Comparison of ENCODE assay signal across 12 cellular contexts in genomic region chr10:12709516-12709915, GRCh38.
A peak's percentile ranks its signal among the peaks of the same experiment; 100 is the strongest.
DNase-seq lines count a peak whose midpoint lies in the region; ATAC-seq and TF ChIP-seq lines count a peak whose summit lies in the region.
"Had no signal": no experiment of that assay in that cellular context is flagged by ENCODE, and none has a peak within 500 bp of the region (broad histone marks: within the 10 kb centered on the region; RNA-seq: fewer than 3 reads in every experiment).

No MANE protein-coding gene starts in this region.

- no peak for DNase-seq in left ventricle myocardium inferior
- DNase-seq in heart left ventricle: no peak
- DNase-seq in fibroblast of mammary gland (ENCODE audit: low read depth): peak; percentile 44
- no peak for DNase-seq in uterus
- DNase-seq in right atrium auricular region (ENCODE audit: low spot score): no peak
- DNase-seq in GM10248 (ENCODE audit: extremely low spot score): no peak
- DNase-seq: Caco-2, upper lobe of left lung had no signal

- H3K27ac ChIP-seq in left ventricle myocardium inferior (replicated peaks) (peak overlapping the region; percentile 24), heart left ventricle (peak overlapping the region in 4 of 12 donors; percentile 52 to 83 (median 78)), VCaP (peak overlapping the region; percentile 19), uterus (peak overlapping the region; percentile 73 to 77), right atrium auricular region (peak overlapping the region in 1 of 2 donors; percentile 82)
- H3K27ac ChIP-seq: HL-60 had no signal

- H3K9me3 ChIP-seq in left ventricle myocardium inferior (replicated peaks) (no peaks in the 10 kb centered on the region), heart left ventricle (no peaks in the 10 kb centered on the region), uterus (no peaks in the 10 kb centered on the region), right atrium auricular region (no peaks in the 10 kb centered on the region)
- H3K9me3 ChIP-seq: Caco-2, upper lobe of left lung had no signal

- intact Hi-C loops in left ventricle myocardium inferior (cut with micrococcal nuclease) (no loop called here), heart left ventricle (cut with DNase I) (loop anchor here in 3 of 10 donors (5.0 to 10.0 kb wide), 3 partner anchors 357 to 365 kb away; no protein-coding TSS in a partner anchor), uterus (cut with DNase I; ENCODE audit: low total_unique reads) (no loop called here)

- no peak overlapping the region for H3K4me3 ChIP-seq in left ventricle myocardium inferior
- H3K4me3 ChIP-seq in heart left ventricle: no peak overlapping the region
- H3K4me3 ChIP-seq in fibroblast of mammary gland (ENCODE audit: control insufficient read depth, low read depth, low read length): no peak overlapping the region
- no peak overlapping the region for H3K4me3 ChIP-seq in uterus
- H3K4me3 ChIP-seq in right atrium auricular region: no peak overlapping the region
- H3K4me3 ChIP-seq: lung, upper lobe of left lung had no signal

- WGBS in heart left ventricle, 4 donors: 66 to 81% (median 75%) methylated on average over 2 of the region's 2 CpGs

- TF ChIP-seq POLR2A in heart left ventricle (IDR thresholded peaks at IDR 0.05): no peak
- TF ChIP-seq POLR2A in uterus (IDR thresholded peaks at IDR 0.05): no peak

- H3K4me1 ChIP-seq in left ventricle myocardium inferior (peaks cover 40% of the 10 kb centered on the region), heart left ventricle (peaks cover 0 to 48% (median 23%) of the 10 kb centered on the region in 12 donors), uterus (peaks cover 0 to 10% of the 10 kb centered on the region in 2 donors), right atrium auricular region (peaks cover 0 to 48% of the 10 kb centered on the region in 2 donors)

- CTCF ChIA-PET in GM10248 (lab: Yijun Ruan, JAX): interaction anchor here (0.8 to 6.9 kb wide), 13 partner anchors 10 to 495 kb away, joined by 3 to 67 read pairs (median 9); no protein-coding TSS in a partner anchor

- H3K36me3 ChIP-seq in left ventricle myocardium inferior (no peaks in the 10 kb centered on the region), heart left ventricle (no peaks in the 10 kb centered on the region), uterus (no peaks in the 10 kb centered on the region), right atrium auricular region (no peaks in the 10 kb centered on the region)
- H3K36me3 ChIP-seq: upper lobe of left lung had no signal

- POLR2A ChIA-PET in GM10248 (lab: Yijun Ruan, JAX): no interaction called here

- no peak for ATAC-seq in heart left ventricle
- no peak for ATAC-seq in GM18502 (IDR thresholded peaks at IDR 0.05; ENCODE audit: poor library complexity, unreplicated experiment)

- H3K27me3 ChIP-seq in left ventricle myocardium inferior (ENCODE audit: low read depth): no peaks in the 10 kb centered on the region
- H3K27me3 ChIP-seq in heart left ventricle: no peaks in the 10 kb centered on the region
- no peaks in the 10 kb centered on the region for H3K27me3 ChIP-seq in uterus
- no peaks in the 10 kb centered on the region for H3K27me3 ChIP-seq in right atrium auricular region
- H3K27me3 ChIP-seq: upper lobe of left lung had no signal

- TF ChIP-seq CTCF in left ventricle myocardium inferior (IDR thresholded peaks at IDR 0.05; ENCODE audit: borderline replicate concordance) (no peak), heart left ventricle (IDR thresholded peaks at IDR 0.05) (no peak), VCaP (conservative IDR thresholded peaks at IDR 0.05) (no peak), fibroblast of mammary gland (conservative IDR thresholded peaks at IDR 0.05; ENCODE audit: control insufficient read depth, insufficient read depth, low read depth, low read length) (no peak), uterus (IDR thresholded peaks at IDR 0.05) (no peak), right atrium auricular region (IDR thresholded peaks at IDR 0.05) (no peak), GM10248 (IDR thresholded peaks at IDR 0.05; ENCODE audit: control extremely low read depth, extremely low read depth, low read depth, missing control alignments) (no peak)
